33 cellular contexts compared by ENCODE assay signal in the genomic region with DNA sequence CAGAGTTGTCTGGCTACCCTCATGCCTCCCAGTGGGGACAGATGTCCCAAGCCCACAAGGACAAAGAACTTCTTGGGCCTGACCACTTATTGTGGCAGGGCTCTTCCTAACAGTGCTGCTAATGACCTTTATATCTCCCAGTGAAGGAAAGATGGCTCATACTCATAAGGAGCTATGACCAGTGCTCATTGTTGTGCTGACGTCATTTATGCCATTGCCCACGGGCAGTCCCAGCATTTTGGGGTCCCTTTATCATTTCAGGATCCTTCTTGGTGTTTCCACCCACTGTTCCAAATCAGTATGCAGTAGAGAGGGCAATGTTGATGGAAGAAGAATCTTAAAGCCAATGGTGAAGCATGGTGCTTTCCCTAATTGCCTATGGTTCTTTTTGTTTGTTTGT.
A peak's percentile ranks its signal among the peaks of the same experiment; 100 is the strongest.
DNase-seq lines count a peak whose midpoint lies in the region; ATAC-seq, FAIRE-seq and TF ChIP-seq lines count a peak whose summit lies in the region.
"Had no signal": no experiment of that assay in that cellular context is flagged by ENCODE, and none has a peak within 500 bp of the region (broad histone marks: within the 10 kb centered on the region; RNA-seq: fewer than 3 reads in every experiment).

No MANE protein-coding gene starts in this region.

- H3K23ac ChIP-seq in mesendoderm (ENCODE audit: low read length) (no peak overlapping the region), neuronal stem cell (ENCODE audit: low read depth, low read length, poor library complexity) (no peak overlapping the region)

- no peak overlapping the region for H3K56ac ChIP-seq in mesendoderm (ENCODE audit: low read length)

- H3K9ac ChIP-seq in HepG2 (ENCODE audit: insufficient read depth, low read depth, low read length) (no peak overlapping the region), mesendoderm (ENCODE audit: low read length) (no peak overlapping the region), neuronal stem cell (ENCODE audit: low read depth, low read length, poor library complexity) (no peak overlapping the region)
- H3K9ac ChIP-seq: BLaER1; BLaER1 treated with 17β-estradiol and CSF1 and Interleukin-3, amounts not matched to agents 10 nM and 100 nM had no signal

- CTCF ChIA-PET in HepG2 (lab: Yijun Ruan, JAX; ENCODE audit: low intra/inter-chr PET ratio, low total read pairs): no interaction called here

- H3K27me3 ChIP-seq in HepG2 (ENCODE audit: control insufficient read depth in 1 of 2, insufficient read depth in 2 of 2, low read length in 2 of 2) (no peaks in the 10 kb centered on the region), right lobe of liver (no peaks in the 10 kb centered on the region), mesendoderm (ENCODE audit: insufficient read depth, low read length, poor library complexity) (no peaks in the 10 kb centered on the region), neuronal stem cell (ENCODE audit: control insufficient read depth in 3 of 3, insufficient read depth in 3 of 3, low read depth in 1 of 3, low read length in 3 of 3) (no peaks in the 10 kb centered on the region)
- H3K27me3 ChIP-seq: BE2C; BLaER1; BLaER1 treated with 17β-estradiol and CSF1 and Interleukin-3, amounts not matched to agents 10 nM and 100 nM had no signal

- H3K4me1 ChIP-seq in HepG2 (ENCODE audit: insufficient read depth, low read length) (no peaks in the 10 kb centered on the region), right lobe of liver (no peaks in the 10 kb centered on the region), mesendoderm (ENCODE audit: control insufficient read depth, low read depth, low read length) (no peaks in the 10 kb centered on the region), neuronal stem cell (ENCODE audit: control insufficient read depth in 2 of 2, insufficient read depth in 1 of 2, low read depth in 1 of 2, low read length in 2 of 2) (no peaks in the 10 kb centered on the region)
- H3K4me1 ChIP-seq: A549; BE2C; BLaER1; BLaER1 treated with 17β-estradiol and CSF1 and Interleukin-3, amounts not matched to agents 10 nM and 100 nM; Caco-2 had no signal

- H2BK120ac ChIP-seq in mesendoderm (ENCODE audit: low read depth, low read length): no peak overlapping the region
- no peak overlapping the region for H2BK120ac ChIP-seq in neuronal stem cell (ENCODE audit: low read depth, low read length)

- H3K4me3 ChIP-seq in HepG2 (replicated peaks in 1 of 3; ENCODE audit: insufficient read depth in 1 of 3, low read depth in 2 of 3, low read length in 3 of 3) (no peak overlapping the region), right lobe of liver (no peak overlapping the region), mesendoderm (ENCODE audit: low read length) (no peak overlapping the region), neuronal stem cell (ENCODE audit: low read length in 2 of 2) (no peak overlapping the region)
- H3K4me3 ChIP-seq: A549; BLaER1; BLaER1 treated with 17β-estradiol and CSF1 and Interleukin-3, amounts not matched to agents 10 nM and 100 nM had no signal

- H2BK5ac ChIP-seq in mesendoderm (ENCODE audit: low read length): no peak overlapping the region
- H2BK5ac ChIP-seq in neuronal stem cell (ENCODE audit: low read length): no peak overlapping the region

- H3K79me2 ChIP-seq in HepG2 (ENCODE audit: insufficient read depth, low read length) (no peaks in the 10 kb centered on the region), mesendoderm (ENCODE audit: control insufficient read depth, insufficient read depth, low read length) (no peaks in the 10 kb centered on the region)

- in situ Hi-C loops in HepG2 (cut with HindIII; ENCODE audit: extremely low pct_ligation_motif_present, low pct_unique_long_range_greater_than_20kb): no loop called here

- H4K5ac ChIP-seq in mesendoderm (ENCODE audit: low read length): no peak overlapping the region

- no peak for ATAC-seq in HepG2
- ATAC-seq in right lobe of liver: no peak
- ATAC-seq: A549; CD8-positive, alpha-beta T cell had no signal

- H3K4ac ChIP-seq in mesendoderm (ENCODE audit: low read depth, low read length): no peak overlapping the region
- H3K4ac ChIP-seq in neuronal stem cell (ENCODE audit: low read length): no peak overlapping the region

- H3K9me3 ChIP-seq in HepG2 (ENCODE audit: low read length) (peaks cover 72% of the 10 kb centered on the region), right lobe of liver (no peaks in the 10 kb centered on the region), neuronal stem cell (replicated peaks in 1 of 2; ENCODE audit: control insufficient read depth in 2 of 2, insufficient read depth in 1 of 2, low read depth in 1 of 2, low read length in 2 of 2) (peaks cover 0 to 8% of the 10 kb centered on the region in 2 donors)
- H3K9me3 ChIP-seq: A549; BE2C; BLaER1; BLaER1 treated with 17β-estradiol and CSF1 and Interleukin-3, amounts not matched to agents 10 nM and 100 nM; Caco-2 had no signal

- WGBS in HepG2 (ENCODE audit: low lambda C conversion rate): 7% methylated on average over 2 of the region's 2 CpGs
- 76% methylated on average over 2 of the region's 2 CpGs for WGBS in right lobe of liver (ENCODE audit: insufficient coverage, low coverage, low lambda C conversion rate, missing lambda C conversion rate)
- no CpG with 5 or more reads among the region's 2 CpGs for WGBS in mesendoderm (ENCODE audit: extremely low coverage, insufficient coverage, low lambda C conversion rate)
- no CpG with 5 or more reads among the region's 2 CpGs for WGBS in neuronal stem cell (ENCODE audit: extremely low coverage in 2 of 2, insufficient read length in 2 of 2, insufficient replicate concordance in 1 of 2), 2 donors

- no peak overlapping the region for H4K91ac ChIP-seq in neuronal stem cell (ENCODE audit: low read depth, low read length, poor library complexity)

- no peak overlapping the region for H2BK12ac ChIP-seq in neuronal stem cell (ENCODE audit: low read length)

- H3K4me2 ChIP-seq in HepG2 (ENCODE audit: low read depth, low read length) (no peak overlapping the region), mesendoderm (ENCODE audit: low read length) (no peak overlapping the region), neuronal stem cell (ENCODE audit: insufficient read depth, low read length, poor library complexity, severe bottlenecking) (no peak overlapping the region)
- H3K4me2 ChIP-seq: A549; BLaER1; BLaER1 treated with 17β-estradiol and CSF1 and Interleukin-3, amounts not matched to agents 10 nM and 100 nM had no signal

- TF ChIP-seq POLR2A in HepG2 (IDR thresholded peaks at IDR 0.05; ENCODE audit: insufficient read depth in 1 of 2, low read depth in 2 of 2, low read length in 2 of 2) (no peak), right lobe of liver (IDR thresholded peaks at IDR 0.05) (no peak)

- no peaks in the 10 kb centered on the region for H4K20me1 ChIP-seq in HepG2 (ENCODE audit: insufficient read depth, low read length)
- H4K20me1 ChIP-seq: BLaER1; BLaER1 treated with 17β-estradiol and CSF1 and Interleukin-3, amounts not matched to agents 10 nM and 100 nM had no signal

- FAIRE-seq in HepG2 (lab: Jason Lieb, UNC): no peak
- FAIRE-seq: A204.1, A549, D721Med had no signal

- H2AK5ac ChIP-seq in mesendoderm (ENCODE audit: low read length) (no peak overlapping the region), neuronal stem cell (ENCODE audit: low read depth, low read length) (no peak overlapping the region)

- TF ChIP-seq EP300 in HepG2 (IDR thresholded peaks at IDR 0.05; ENCODE audit: low read depth in 2 of 2, low read length in 2 of 2) (no peak), HepG2 (CRISPR knock-in tag; IDR thresholded peaks at IDR 0.05; ENCODE audit: borderline replicate concordance) (no peak)

- no peak overlapping the region for H3K27ac ChIP-seq in HepG2 (ENCODE audit: extremely low read length, insufficient read depth, low read length)
- no peak overlapping the region for H3K27ac ChIP-seq in right lobe of liver
- H3K27ac ChIP-seq in mesendoderm (ENCODE audit: low read depth, low read length): no peak overlapping the region
- no peak overlapping the region for H3K27ac ChIP-seq in neuronal stem cell (replicated peaks; ENCODE audit: low read length)
- H3K27ac ChIP-seq: 22Rv1; A549; BLaER1; BLaER1 treated with 17β-estradiol and CSF1 and Interleukin-3, amounts not matched to agents 10 nM and 100 nM; C4-2B had no signal

- DNase-seq in HepG2 (ENCODE audit: low spot score) (no peak), right lobe of liver (no peak), mesendoderm (no peak), neuronal stem cell (ENCODE audit: low spot score) (no peak), NCI-H1105 (lab: John Stamatoyannopoulos, UW) (no peak), activated T-cell treated with anti-CD3 and anti-CD28 coated beads for 4 hours (no peak)
- DNase-seq: 8988T; ACHN; AML-193; BE2C; C1 segment of cervical spinal cord; Caco-2; Calu3; CD4-positive, alpha-beta memory T cell; CD4-positive, alpha-beta T cell; CD4-positive, CD25-positive, alpha-beta regulatory T cell; CD8-positive, alpha-beta memory T cell; CD8-positive, alpha-beta T cell; COR-L47; DMS 273 treated with DMSO at 0.1 percent for 48 hours; DMS153; DMS53; DMS79; DMS79 treated with DMSO at 0.1 percent for 48 hours; DND-41; EL had no signal

- no TSS peak for BruUV-seq in HepG2 (replicated peaks; lab: Mats Ljungman, UMichigan)

- H2AFZ ChIP-seq in HepG2 (ENCODE audit: low read length) (no peak overlapping the region), neuronal stem cell (ENCODE audit: low read length) (peak overlapping the region; percentile 24)

- H3K36me3 ChIP-seq in HepG2 (replicated peaks in 1 of 2; ENCODE audit: control insufficient read depth in 1 of 2, insufficient read depth in 2 of 2, low read length in 2 of 2) (no peaks in the 10 kb centered on the region), right lobe of liver (no peaks in the 10 kb centered on the region), mesendoderm (ENCODE audit: control insufficient read depth, insufficient read depth, low read length) (no peaks in the 10 kb centered on the region), neuronal stem cell (replicated peaks in 1 of 2; ENCODE audit: control insufficient read depth in 2 of 2, insufficient read depth in 2 of 2, low read length in 2 of 2) (no peaks in the 10 kb centered on the region)
- H3K36me3 ChIP-seq: BE2C; BLaER1; BLaER1 treated with 17β-estradiol and CSF1 and Interleukin-3, amounts not matched to agents 10 nM and 100 nM had no signal

- H4K8ac ChIP-seq in mesendoderm (ENCODE audit: low read depth, low read length): no peak overlapping the region
- no peak overlapping the region for H4K8ac ChIP-seq in neuronal stem cell (ENCODE audit: low read depth, low read length)

- no peak overlapping the region for H3K14ac ChIP-seq in neuronal stem cell (ENCODE audit: low read length)

- TF ChIP-seq CTCF in HepG2 (CRISPR knock-in tag; IDR thresholded peaks at IDR 0.05) (no peak), right lobe of liver (IDR thresholded peaks at IDR 0.05) (no peak)

- no peaks in the 10 kb centered on the region for H3K79me1 ChIP-seq in mesendoderm (ENCODE audit: low read length)
- H3K79me1 ChIP-seq in neuronal stem cell (ENCODE audit: low read depth, low read length): no peaks in the 10 kb centered on the region

- POLR2A ChIA-PET in HepG2 (lab: Yijun Ruan, JAX): no interaction called here

- H2BK15ac ChIP-seq in mesendoderm (replicated peaks; ENCODE audit: low read depth) (no peak overlapping the region), neuronal stem cell (ENCODE audit: low read length) (no peak overlapping the region)

- H3K18ac ChIP-seq in mesendoderm (ENCODE audit: low read length) (peak overlapping the region; percentile 75), neuronal stem cell (ENCODE audit: low read length) (peak overlapping the region; percentile 28)

- no peak for TF ChIP-seq RAD21 in HepG2 (CRISPR knock-in tag; IDR thresholded peaks at IDR 0.05)

- intact Hi-C loops in HepG2 (cut with micrococcal nuclease; ENCODE audit: unreplicated experiment) (no loop called here), right lobe of liver (cut with DNase I) (no loop called here)
